Comparison of ENCODE assay signal across 10 cellular contexts in the genomic region with DNA sequence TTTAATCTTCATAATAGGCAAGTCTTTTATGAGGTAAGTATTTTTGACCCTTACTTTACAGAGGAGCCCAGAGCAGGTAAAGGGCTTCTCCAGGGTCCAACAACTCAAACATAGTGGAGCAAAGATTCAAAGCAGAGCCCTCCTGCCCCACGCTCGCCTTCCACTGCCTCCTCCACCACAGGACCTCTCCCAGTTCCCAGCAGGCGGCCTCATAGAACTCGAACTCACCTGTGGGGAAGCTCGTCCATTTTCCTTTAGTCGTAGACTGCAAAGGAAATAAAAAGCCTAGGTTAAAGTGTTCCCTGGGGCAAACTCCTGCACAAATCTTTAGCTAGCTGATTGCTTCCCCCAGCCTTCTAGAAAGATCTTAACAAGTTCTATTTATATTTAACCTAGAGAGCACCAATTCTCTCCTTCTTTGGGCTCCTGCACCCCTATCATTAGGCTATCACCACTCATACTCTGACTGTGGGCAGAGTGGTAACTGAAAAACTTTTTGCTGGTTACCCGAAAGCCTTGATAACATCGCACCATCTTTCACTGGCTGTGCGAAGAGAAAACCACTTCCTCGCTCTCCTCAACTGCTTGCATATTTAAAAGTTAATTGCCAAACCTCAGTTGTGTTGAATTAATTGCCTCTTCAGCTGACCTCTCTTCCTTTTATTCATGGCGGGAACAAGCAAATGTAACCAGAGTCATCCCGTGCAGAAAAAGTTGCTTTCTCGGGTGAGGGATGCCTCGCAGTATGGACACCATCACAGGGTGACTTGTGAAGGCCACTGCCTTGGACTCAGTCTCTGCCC.
DNase-seq lines count a peak whose midpoint lies in the region; ATAC-seq and TF ChIP-seq lines count a peak whose summit lies in the region.
"Had no signal": no experiment of that assay in that cellular context is flagged by ENCODE, and none has a peak within 500 bp of the region (broad histone marks: within the 10 kb centered on the region; RNA-seq: fewer than 3 reads in every experiment).

No MANE protein-coding gene starts in this region.

- intact Hi-C loops in PC-3 (cut with micrococcal nuclease), result no loop called here

- peak overlapping the region; percentile 92 for H3K27ac Mint-ChIP-seq in activated naive CD4-positive, alpha-beta T cell treated with anti-CD3 and anti-CD28 coated beads, Interleukin-2, amount 10 ng/mL, durations not matched to agents 7 days and 5 days

- H3K4me2 ChIP-seq in PC-3 (ENCODE audit: low read length), result no peak overlapping the region

- no peaks in the 10 kb centered on the region for H3K9me2 ChIP-seq in PC-3 (replicated peaks; ENCODE audit: low read length)

- H3K36me3 ChIP-seq in PC-3 (ENCODE audit: low read depth, low read length), result no peaks in the 10 kb centered on the region

- no peaks in the 10 kb centered on the region for H3F3A ChIP-seq in PC-3 (ENCODE audit: low read length, unreplicated experiment)

- H3K4me3 ChIP-seq in PC-3 (ENCODE audit: low read length), result no peak overlapping the region

- no peaks in the 10 kb centered on the region for H3K79me2 ChIP-seq in PC-3 (ENCODE audit: low read length)

- no peaks in the 10 kb centered on the region for H3K27me3 ChIP-seq in PC-3 (ENCODE audit: low read length)
- peaks cover 16% of the 10 kb centered on the region for H3K27me3 ChIP-seq in foreskin keratinocyte

- BruUV-seq in PC-3 (replicated peaks; lab: Mats Ljungman, UMichigan), result no TSS peak

- peaks cover 54% of the 10 kb centered on the region for H3K27me3 Mint-ChIP-seq in activated naive CD4-positive, alpha-beta T cell treated with anti-CD3 and anti-CD28 coated beads, Interleukin-2, amount 10 ng/mL, durations not matched to agents 7 days and 5 days

- H3K4me3 Mint-ChIP-seq in activated naive CD4-positive, alpha-beta T cell treated with anti-CD3 and anti-CD28 coated beads, Interleukin-2, amount 10 ng/mL, durations not matched to agents 7 days and 5 days, result peak overlapping the region; percentile 64

- POLR2A ChIA-PET in PC-3 (lab: Charles Lee; ENCODE audit: unreplicated experiment), result no interaction called here

- H3K36me3 Mint-ChIP-seq in activated naive CD4-positive, alpha-beta T cell treated with anti-CD3 and anti-CD28 coated beads, Interleukin-2, amount 10 ng/mL, durations not matched to agents 7 days and 5 days, result peaks cover 27% of the 10 kb centered on the region

- DNase-seq in activated T-cell treated with anti-CD3 and anti-CD28 coated beads for 24 hours (ENCODE audit: low read depth), result peak; percentile 28
- DNase-seq in activated T-cell treated with anti-CD3 and anti-CD28 coated beads, Interleukin-2, amount 50 U/mL, for 1 hour, result no peak
- DNase-seq in KG1 (lab: John Stamatoyannopoulos, UW), result peak; percentile 23
- peak; percentile 70 for DNase-seq in activated naive CD4-positive, alpha-beta T cell treated with anti-CD3 and anti-CD28 coated beads, Interleukin-2, amount 10 ng/mL, durations not matched to agents 7 days and 5 days
- DNase-seq in stimulated activated naive CD8-positive, alpha-beta T cell treated with anti-CD3 and anti-CD28 coated beads, Interleukin-15, Interleukin-2, amounts not matched to agents 100 U/mL and 50 U/mL, for 24 hours, result peak; percentile 28
- no peak for DNase-seq in NCI-H1092 (lab: John Stamatoyannopoulos, UW)
- DNase-seq in PC-3, result no peak
- no peak for DNase-seq in foreskin keratinocyte
- DNase-seq: NCI-H1417, SIG-M5 had no signal

- ATAC-seq in stimulated activated naive CD8-positive, alpha-beta T cell treated with anti-CD3 and anti-CD28 coated beads, Interleukin-15, Interleukin-2, amounts not matched to agents 100 U/mL and 50 U/mL, for 24 hours, result peak; percentile 95
- ATAC-seq in PC-3 (no peak), foreskin keratinocyte (no peak)

- H3K9me3 ChIP-seq in PC-3 (ENCODE audit: low read length), result no peaks in the 10 kb centered on the region

- no peaks in the 10 kb centered on the region for H4K20me1 ChIP-seq in PC-3 (ENCODE audit: low read length)

- CTCF ChIA-PET in activated naive CD4-positive, alpha-beta T cell treated with anti-CD3 and anti-CD28 coated beads, Interleukin-2, amount 10 ng/mL, durations not matched to agents 7 days and 5 days (lab: Charles Lee), result no interaction called here
- CTCF ChIA-PET in PC-3 (lab: Charles Lee), result no interaction called here

- TF ChIP-seq CTCF in PC-3 (conservative IDR thresholded peaks at IDR 0.05; ENCODE audit: low read depth, low read length) (no peak), foreskin keratinocyte (conservative IDR thresholded peaks at IDR 0.05) (no peak)

- H3K27ac ChIP-seq in PC-3 (ENCODE audit: low read length) (no peak overlapping the region), foreskin keratinocyte (no peak overlapping the region)

- no peak overlapping the region for H2AFZ ChIP-seq in PC-3 (ENCODE audit: low read length)

- no peaks in the 10 kb centered on the region for H3K4me1 ChIP-seq in PC-3 (ENCODE audit: insufficient read depth, low read length)
- no peaks in the 10 kb centered on the region for H3K4me1 ChIP-seq in foreskin keratinocyte

- H3K9me3 Mint-ChIP-seq in activated naive CD4-positive, alpha-beta T cell treated with anti-CD3 and anti-CD28 coated beads, Interleukin-2, amount 10 ng/mL, durations not matched to agents 7 days and 5 days, result peaks cover 18% of the 10 kb centered on the region

- peaks cover 74% of the 10 kb centered on the region for H3K4me1 Mint-ChIP-seq in activated naive CD4-positive, alpha-beta T cell treated with anti-CD3 and anti-CD28 coated beads, Interleukin-2, amount 10 ng/mL, durations not matched to agents 7 days and 5 days

- no peak overlapping the region for H3K9ac ChIP-seq in PC-3 (ENCODE audit: low read length)

Comparison
In these comparisons a context has a peak if more than half of its experiments do, and no peak if none do; other contexts are left out.
1. DNase-seq: peak in activated T-cell treated with anti-CD3 and anti-CD28 coated beads for 24 hours (single experiment), KG1 (single experiment), activated naive CD4-positive, alpha-beta T cell treated with anti-CD3 and anti-CD28 coated beads, Interleukin-2, amount 10 ng/mL, durations not matched to agents 7 days and 5 days (single experiment) and stimulated activated naive CD8-positive, alpha-beta T cell treated with anti-CD3 and anti-CD28 coated beads, Interleukin-15, Interleukin-2, amounts not matched to agents 100 U/mL and 50 U/mL, for 24 hours (single experiment); none in activated T-cell treated with anti-CD3 and anti-CD28 coated beads, Interleukin-2, amount 50 U/mL, for 1 hour (single experiment), NCI-H1092 (single experiment), PC-3 (single experiment) and foreskin keratinocyte (0 of 2).